In the genomic region with DNA sequence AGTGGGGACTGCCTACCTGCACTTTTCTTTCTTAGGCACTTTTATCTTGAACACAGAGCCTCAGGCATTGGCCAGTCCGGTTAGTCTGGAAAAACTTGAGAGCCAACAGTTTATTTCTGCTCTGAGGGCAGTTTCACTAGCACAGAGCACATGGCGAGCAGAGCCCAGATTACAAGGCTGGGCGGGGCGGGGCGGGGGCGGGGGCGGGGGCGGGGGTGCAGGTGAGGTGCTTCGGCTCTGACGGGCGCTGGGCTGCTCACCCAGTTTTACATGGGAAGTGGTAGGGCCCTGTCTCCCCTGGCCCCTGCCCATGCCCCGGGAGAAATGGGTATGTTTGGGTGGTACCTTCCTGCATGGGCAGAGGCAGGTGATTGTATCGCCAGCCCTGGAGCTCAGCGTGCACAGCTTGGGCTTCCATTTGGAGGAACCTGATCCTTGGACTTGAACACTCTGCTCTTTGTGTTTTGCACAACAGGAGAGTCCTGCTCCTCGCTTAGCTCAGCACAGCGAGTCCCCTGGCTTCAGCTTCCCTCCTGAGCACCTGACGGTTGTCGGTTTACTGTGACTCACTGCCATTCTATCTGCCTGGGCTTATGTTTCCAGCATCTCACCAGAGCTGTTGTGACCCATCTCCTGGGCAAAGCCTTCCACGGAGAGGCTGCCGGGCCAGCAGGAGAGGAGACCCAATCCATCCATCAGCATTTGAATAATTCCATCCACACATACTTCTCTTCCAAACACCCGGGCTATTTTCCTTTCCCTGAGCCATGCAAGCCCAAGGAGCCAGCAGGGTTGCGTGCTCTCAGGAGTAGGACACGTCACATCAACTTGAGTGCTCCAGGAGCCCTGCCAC, we compare ENCODE assay signal across 8 cellular contexts.
DNase-seq lines count a peak whose midpoint lies in the region; ATAC-seq lines count a peak whose summit lies in the region.

No MANE protein-coding gene starts in this region.

- ATAC-seq in HG03432 (IDR thresholded peaks at IDR 0.05; ENCODE audit: unreplicated experiment): peak; percentile 26
- ATAC-seq in HG03565 (IDR thresholded peaks at IDR 0.05; ENCODE audit: unreplicated experiment): no peak

- DNase-seq in DMS 273 (lab: John Stamatoyannopoulos, UW; ENCODE audit: unreplicated experiment) (peak; percentile 40), DMS 273 treated with DMSO at 0.1 percent for 48 hours (lab: John Stamatoyannopoulos, UW) (no peak), SW480 (ENCODE audit: low spot score) (peak; percentile 94), amniotic epithelial cell (ENCODE audit: low read depth) (peak; percentile 64), kidney glomerular epithelial cell (lab: John Stamatoyannopoulos, UW) (peak; percentile 55)
- peak; percentile 54 to 64 for DNase-seq in stimulated activated CD4-positive, alpha-beta T cell treated with anti-CD3 and anti-CD28 coated beads, Interleukin-4, amount 100 ng/mL, for 48 hours (ENCODE audit: low read depth in 2 of 2)
